1 cellular context compared by ENCODE assay signal in the genomic region with DNA sequence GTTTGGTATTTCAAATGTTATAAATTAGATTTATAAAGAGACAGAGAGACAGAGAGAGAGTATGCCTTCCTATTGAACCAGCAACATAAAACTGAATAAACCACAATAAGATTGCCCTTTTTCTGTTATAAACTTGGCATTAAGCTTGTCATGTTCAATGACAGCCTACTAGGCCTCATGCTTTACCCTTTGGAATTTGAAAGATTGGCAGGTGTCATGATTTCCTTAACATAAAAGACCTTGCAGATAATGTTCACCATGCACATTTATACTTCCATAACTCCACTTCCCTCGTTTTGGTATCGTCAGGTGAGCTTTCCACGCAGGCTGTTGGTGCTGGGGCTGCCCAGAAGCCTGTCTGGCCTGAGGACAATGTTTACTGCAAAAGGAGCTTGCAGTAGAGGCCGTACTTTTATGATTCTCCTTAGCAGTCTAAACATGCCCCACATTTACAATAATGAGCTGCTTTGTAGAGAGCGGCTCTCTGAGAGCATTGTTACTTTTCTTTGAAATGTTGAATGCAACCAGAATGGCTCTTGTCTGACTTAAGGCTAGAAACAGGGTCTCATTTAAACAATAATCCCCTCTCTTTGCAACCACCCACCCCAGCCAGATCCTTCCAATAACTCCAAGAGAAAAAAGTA.
TF ChIP-seq lines count a peak whose summit lies in the region.

No MANE protein-coding gene starts in this region.

TF ChIP-seq in H1, 55 proteins besides CTCF, POLR2A, EP300 and RAD21:
- TF ChIP-seq POU5F1 (IDR thresholded peaks at IDR 0.05; ENCODE audit: low read depth, low read length) = no peak
- TF ChIP-seq RNF2 (IDR thresholded peaks at IDR 0.05; ENCODE audit: borderline replicate concordance, low read depth, low read length, missing control alignments, poor library complexity, severe bottlenecking) = no peak
- no peak for TF ChIP-seq SIN3A (conservative IDR thresholded peaks at IDR 0.05 in 1 of 2, IDR thresholded peaks at IDR 0.05 in 1 of 2; ENCODE audit: low read depth in 1 of 2, low read length in 2 of 2)
- TF ChIP-seq SP1 (IDR thresholded peaks at IDR 0.05; ENCODE audit: low read depth, low read length) = no peak
- TF ChIP-seq RBBP5 (IDR thresholded peaks at IDR 0.05; ENCODE audit: borderline replicate concordance, low read depth, low read length) = no peak
- no peak for TF ChIP-seq CTBP2 (IDR thresholded peaks at IDR 0.05; ENCODE audit: borderline replicate concordance, insufficient read depth, insufficient read length, low read length)
- no peak for TF ChIP-seq SRF (IDR thresholded peaks at IDR 0.05; ENCODE audit: low read depth, low read length)
- no peak for TF ChIP-seq GTF2F1 (IDR thresholded peaks at IDR 0.05; ENCODE audit: borderline replicate concordance, low read depth, low read length)
- TF ChIP-seq CHD2 (IDR thresholded peaks at IDR 0.05; ENCODE audit: low read length) = no peak
- no peak for TF ChIP-seq YY1 (IDR thresholded peaks at IDR 0.05; ENCODE audit: low read depth, low read length)
- no peak for TF ChIP-seq GABPA (IDR thresholded peaks at IDR 0.05; ENCODE audit: borderline replicate concordance, insufficient read depth, low read length)
TF ChIP-seq in H1: peak in this region for 0.
